Comparison of ENCODE assay signal across 8 cellular contexts in the genomic region with DNA sequence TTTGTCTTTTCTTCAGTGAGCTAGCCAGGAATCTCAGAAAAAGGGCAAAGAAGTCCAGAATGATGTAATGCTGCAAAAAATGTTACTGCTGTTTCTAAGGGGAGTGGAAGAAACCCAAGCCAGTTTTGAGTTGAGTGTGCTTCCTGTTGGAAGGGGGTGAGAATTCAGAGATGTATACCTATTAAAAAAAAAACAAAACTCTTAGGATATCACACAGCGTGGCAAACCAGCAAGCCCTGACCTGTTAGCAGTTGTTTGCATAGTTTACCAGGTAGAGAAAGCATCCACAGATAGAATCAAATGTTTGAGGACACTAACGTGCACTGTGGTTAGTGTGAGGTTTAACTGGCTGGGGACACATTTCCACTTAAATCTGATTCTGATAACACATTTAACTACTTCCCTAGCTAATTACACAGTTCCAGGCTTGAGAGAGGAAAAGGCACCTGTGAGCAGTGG. TPM values are rescaled to one million over a fixed set of nuclear protein-coding genes. Genes with fewer than 3 reads are reported as not detected.
DNase-seq lines count a peak whose midpoint lies in the region; ATAC-seq and TF ChIP-seq lines count a peak whose summit lies in the region.

No MANE protein-coding gene starts in this region.

- H3K4me3 ChIP-seq in ascending aorta, result peak overlapping the region in 1 of 2 donors; percentile 18

- no peaks in the 10 kb centered on the region for H3K36me3 Mint-ChIP-seq in activated T-cell treated with anti-CD3 and anti-CD28 coated beads, Interleukin-2, amount 50 U/mL, for 72 hours (ENCODE audit: insufficient read depth in 2 of 2)
- H3K36me3 Mint-ChIP-seq in activated naive CD4-positive, alpha-beta T cell treated with anti-CD3 and anti-CD28 coated beads for 36 hours (ENCODE audit: low read depth), result no peaks in the 10 kb centered on the region

- H3K36me3 ChIP-seq in ascending aorta, result no peaks in the 10 kb centered on the region

- ATAC-seq in activated T-cell treated with anti-CD3 and anti-CD28 coated beads, Interleukin-2, amount 50 U/mL, for 72 hours (replicated peaks in 1 of 2), result peak in 1 of 2 donors; percentile 17
- ATAC-seq in HG03060 (IDR thresholded peaks at IDR 0.05; ENCODE audit: low read depth, unreplicated experiment), result peak; percentile 44
- peak; percentile 58 for ATAC-seq in stimulated activated naive CD8-positive, alpha-beta T cell treated with anti-CD3 and anti-CD28 coated beads, Interleukin-15, amount 100 ng/mL, for 72 hours

- peaks cover 0 to 13% of the 10 kb centered on the region in 2 donors for H3K4me1 ChIP-seq in ascending aorta

- TF ChIP-seq CTCF in ascending aorta (IDR thresholded peaks at IDR 0.05), result no peak

- peaks cover 11% of the 10 kb centered on the region for H3K27me3 Mint-ChIP-seq in activated T-cell treated with anti-CD3 and anti-CD28 coated beads, Interleukin-2, amount 50 U/mL, for 72 hours (ENCODE audit: low read depth)
- H3K27me3 Mint-ChIP-seq in stimulated activated naive CD8-positive, alpha-beta T cell treated with anti-CD3 and anti-CD28 coated beads, Interleukin-15, amount 100 ng/mL, for 72 hours, result peaks cover 32% of the 10 kb centered on the region
- H3K27me3 Mint-ChIP-seq in activated naive CD4-positive, alpha-beta T cell treated with anti-CD3 and anti-CD28 coated beads for 36 hours (ENCODE audit: low read depth), result peaks cover 17% of the 10 kb centered on the region

- H3K9me3 Mint-ChIP-seq in activated T-cell treated with anti-CD3 and anti-CD28 coated beads, Interleukin-2, amount 50 U/mL, for 72 hours, result no peaks in the 10 kb centered on the region
- no peaks in the 10 kb centered on the region for H3K9me3 Mint-ChIP-seq in stimulated activated naive CD8-positive, alpha-beta T cell treated with anti-CD3 and anti-CD28 coated beads, Interleukin-15, amount 100 ng/mL, for 72 hours
- no peaks in the 10 kb centered on the region for H3K9me3 Mint-ChIP-seq in activated naive CD4-positive, alpha-beta T cell treated with anti-CD3 and anti-CD28 coated beads for 36 hours

- no peaks in the 10 kb centered on the region for H3K27me3 ChIP-seq in ascending aorta

- intact Hi-C loops in ascending aorta (cut with DNase I), result no loop called here
- intact Hi-C loops in activated naive CD4-positive, alpha-beta T cell treated with anti-CD3 and anti-CD28 coated beads for 36 hours (cut with micrococcal nuclease), result no loop called here

- H3K27ac Mint-ChIP-seq in activated T-cell treated with anti-CD3 and anti-CD28 coated beads, Interleukin-2, amount 50 U/mL, for 72 hours, result no peak overlapping the region
- H3K27ac Mint-ChIP-seq in stimulated activated naive CD8-positive, alpha-beta T cell treated with anti-CD3 and anti-CD28 coated beads, Interleukin-15, amount 100 ng/mL, for 72 hours, result peak overlapping the region in 1 of 2 donors; percentile 29
- no peak overlapping the region for H3K27ac Mint-ChIP-seq in activated naive CD4-positive, alpha-beta T cell treated with anti-CD3 and anti-CD28 coated beads for 36 hours

- H3K4me1 Mint-ChIP-seq in activated T-cell treated with anti-CD3 and anti-CD28 coated beads, Interleukin-2, amount 50 U/mL, for 72 hours (ENCODE audit: low read depth), result peaks cover 7% of the 10 kb centered on the region
- peaks cover 7% of the 10 kb centered on the region for H3K4me1 Mint-ChIP-seq in stimulated activated naive CD8-positive, alpha-beta T cell treated with anti-CD3 and anti-CD28 coated beads, Interleukin-15, amount 100 ng/mL, for 72 hours
- no peaks in the 10 kb centered on the region for H3K4me1 Mint-ChIP-seq in activated naive CD4-positive, alpha-beta T cell treated with anti-CD3 and anti-CD28 coated beads for 36 hours (ENCODE audit: low read depth)

- H3K9me3 ChIP-seq in ascending aorta, result no peaks in the 10 kb centered on the region

- peak overlapping the region; percentile 11 to 14 for H3K4me3 Mint-ChIP-seq in activated T-cell treated with anti-CD3 and anti-CD28 coated beads, Interleukin-2, amount 50 U/mL, for 72 hours
- peak overlapping the region in 1 of 2 donors; percentile 6 for H3K4me3 Mint-ChIP-seq in stimulated activated naive CD8-positive, alpha-beta T cell treated with anti-CD3 and anti-CD28 coated beads, Interleukin-15, amount 100 ng/mL, for 72 hours
- no peak overlapping the region for H3K4me3 Mint-ChIP-seq in activated naive CD4-positive, alpha-beta T cell treated with anti-CD3 and anti-CD28 coated beads for 36 hours

- H3K27ac ChIP-seq in ascending aorta, result peak overlapping the region; percentile 65 to 66

- DNase-seq in activated T-cell treated with anti-CD3 and anti-CD28 coated beads, Interleukin-2, amount 50 U/mL, for 72 hours, result no peak
- DNase-seq in activated T-cell treated with anti-CD3 and anti-CD28 coated beads, Interleukin-2, amount 50 U/mL, for 1 hour, result no peak
- no peak for DNase-seq in ascending aorta (ENCODE audit: low spot score in 2 of 2)
- no peak for DNase-seq in stimulated activated naive CD8-positive, alpha-beta T cell treated with anti-CD3 and anti-CD28 coated beads, Interleukin-15, amount 100 ng/mL, for 72 hours
- no peak for DNase-seq in activated naive CD4-positive, alpha-beta T cell treated with anti-CD3 and anti-CD28 coated beads for 36 hours
- DNase-seq in UCSD-AML1 (lab: John Stamatoyannopoulos, UW; ENCODE audit: unreplicated experiment), result no peak
- no peak for DNase-seq in SIG-M5 (lab: John Stamatoyannopoulos, UW)

- CTCF ChIA-PET in activated naive CD4-positive, alpha-beta T cell treated with anti-CD3 and anti-CD28 coated beads for 36 hours (lab: Charles Lee), result no interaction called here

RNA-seq across cellular contexts. Expression of a gene that starts 11.4 kb away (rescaled TPM):
- total RNA-seq in activated T-cell treated with anti-CD3 and anti-CD28 coated beads, Interleukin-2, amount 50 U/mL, for 72 hours, result 1 to 10 TPM; 1.2 to 1.8 TPM
- total RNA-seq in ascending aorta, result 69.1 TPM
- total RNA-seq in activated naive CD4-positive, alpha-beta T cell treated with anti-CD3 and anti-CD28 coated beads for 36 hours, result under 1 TPM; 0.62 to 0.94 TPM

Comparison
In these comparisons a context has a peak if more than half of its experiments do, and no peak if none do; other contexts are left out.
1. RNA of a gene that starts 11.4 kb away (total RNA-seq): 69.1 TPM in ascending aorta (single experiment); 1.2 to 1.8 TPM in activated T-cell treated with anti-CD3 and anti-CD28 coated beads, Interleukin-2, amount 50 U/mL, for 72 hours and 0.62 to 0.94 TPM in activated naive CD4-positive, alpha-beta T cell treated with anti-CD3 and anti-CD28 coated beads for 36 hours; every median in the first group is over 10 times any median in the second.